ENCODE assay signal across 1 cellular context in the genomic region with DNA sequence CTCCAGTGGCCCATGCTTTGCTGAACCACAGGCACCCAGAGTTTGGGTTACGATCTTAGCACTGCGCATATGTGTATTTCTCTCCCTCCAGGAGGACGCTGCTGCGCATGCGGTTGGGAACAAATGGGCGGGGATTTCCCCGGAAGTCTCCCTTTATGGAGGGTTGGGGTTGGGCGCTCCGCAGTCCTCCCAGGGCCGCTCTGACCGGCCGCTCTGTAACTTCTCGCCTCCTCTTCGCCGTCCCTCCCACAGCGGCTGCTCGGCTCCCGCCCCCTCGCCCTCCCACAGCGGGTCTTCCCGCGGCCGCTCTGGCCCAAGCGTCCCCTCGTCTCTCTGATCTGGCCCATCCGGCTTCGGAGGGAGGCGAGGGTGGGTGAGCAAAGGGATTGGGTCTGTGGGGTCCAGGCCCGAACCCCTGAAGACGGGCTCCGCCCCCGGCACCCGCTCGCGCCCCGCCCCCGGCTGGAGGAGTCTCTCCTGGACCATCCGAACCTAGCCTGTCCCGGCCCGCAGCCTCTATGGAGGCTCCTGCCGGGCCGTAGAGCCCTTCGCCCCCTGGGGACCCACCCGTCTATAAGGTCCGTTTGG.
TF ChIP-seq lines count a peak whose summit lies in the region.

A gene with protein sequence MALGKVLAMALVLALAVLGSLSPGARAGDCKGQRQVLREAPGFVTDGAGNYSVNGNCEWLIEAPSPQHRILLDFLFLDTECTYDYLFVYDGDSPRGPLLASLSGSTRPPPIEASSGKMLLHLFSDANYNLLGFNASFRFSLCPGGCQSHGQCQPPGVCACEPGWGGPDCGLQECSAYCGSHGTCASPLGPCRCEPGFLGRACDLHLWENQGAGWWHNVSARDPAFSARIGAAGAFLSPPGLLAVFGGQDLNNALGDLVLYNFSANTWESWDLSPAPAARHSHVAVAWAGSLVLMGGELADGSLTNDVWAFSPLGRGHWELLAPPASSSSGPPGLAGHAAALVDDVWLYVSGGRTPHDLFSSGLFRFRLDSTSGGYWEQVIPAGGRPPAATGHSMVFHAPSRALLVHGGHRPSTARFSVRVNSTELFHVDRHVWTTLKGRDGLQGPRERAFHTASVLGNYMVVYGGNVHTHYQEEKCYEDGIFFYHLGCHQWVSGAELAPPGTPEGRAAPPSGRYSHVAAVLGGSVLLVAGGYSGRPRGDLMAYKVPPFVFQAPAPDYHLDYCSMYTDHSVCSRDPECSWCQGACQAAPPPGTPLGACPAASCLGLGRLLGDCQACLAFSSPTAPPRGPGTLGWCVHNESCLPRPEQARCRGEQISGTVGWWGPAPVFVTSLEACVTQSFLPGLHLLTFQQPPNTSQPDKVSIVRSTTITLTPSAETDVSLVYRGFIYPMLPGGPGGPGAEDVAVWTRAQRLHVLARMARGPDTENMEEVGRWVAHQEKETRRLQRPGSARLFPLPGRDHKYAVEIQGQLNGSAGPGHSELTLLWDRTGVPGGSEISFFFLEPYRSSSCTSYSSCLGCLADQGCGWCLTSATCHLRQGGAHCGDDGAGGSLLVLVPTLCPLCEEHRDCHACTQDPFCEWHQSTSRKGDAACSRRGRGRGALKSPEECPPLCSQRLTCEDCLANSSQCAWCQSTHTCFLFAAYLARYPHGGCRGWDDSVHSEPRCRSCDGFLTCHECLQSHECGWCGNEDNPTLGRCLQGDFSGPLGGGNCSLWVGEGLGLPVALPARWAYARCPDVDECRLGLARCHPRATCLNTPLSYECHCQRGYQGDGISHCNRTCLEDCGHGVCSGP (N-terminal part only) (plus strand): TSS at position 328 of the 588 bp plus-strand sequence. CDS start 609 bp downstream, outside the sequence.

TF ChIP-seq in HepG2, 621 proteins besides CTCF, POLR2A, EP300 and RAD21 (continued from another document and continues in another):
- TF ChIP-seq, protein P1, sequence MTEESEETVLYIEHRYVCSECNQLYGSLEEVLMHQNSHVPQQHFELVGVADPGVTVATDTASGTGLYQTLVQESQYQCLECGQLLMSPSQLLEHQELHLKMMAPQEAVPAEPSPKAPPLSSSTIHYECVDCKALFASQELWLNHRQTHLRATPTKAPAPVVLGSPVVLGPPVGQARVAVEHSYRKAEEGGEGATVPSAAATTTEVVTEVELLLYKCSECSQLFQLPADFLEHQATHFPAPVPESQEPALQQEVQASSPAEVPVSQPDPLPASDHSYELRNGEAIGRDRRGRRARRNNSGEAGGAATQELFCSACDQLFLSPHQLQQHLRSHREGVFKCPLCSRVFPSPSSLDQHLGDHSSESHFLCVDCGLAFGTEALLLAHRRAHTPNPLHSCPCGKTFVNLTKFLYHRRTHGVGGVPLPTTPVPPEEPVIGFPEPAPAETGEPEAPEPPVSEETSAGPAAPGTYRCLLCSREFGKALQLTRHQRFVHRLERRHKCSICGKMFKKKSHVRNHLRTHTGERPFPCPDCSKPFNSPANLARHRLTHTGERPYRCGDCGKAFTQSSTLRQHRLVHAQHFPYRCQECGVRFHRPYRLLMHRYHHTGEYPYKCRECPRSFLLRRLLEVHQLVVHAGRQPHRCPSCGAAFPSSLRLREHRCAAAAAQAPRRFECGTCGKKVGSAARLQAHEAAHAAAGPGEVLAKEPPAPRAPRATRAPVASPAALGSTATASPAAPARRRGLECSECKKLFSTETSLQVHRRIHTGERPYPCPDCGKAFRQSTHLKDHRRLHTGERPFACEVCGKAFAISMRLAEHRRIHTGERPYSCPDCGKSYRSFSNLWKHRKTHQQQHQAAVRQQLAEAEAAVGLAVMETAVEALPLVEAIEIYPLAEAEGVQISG (CRISPR knock-in tag; IDR thresholded peaks at IDR 0.05): peak; percentile 99
- peak; percentile 32; the same call in 1 of the 2 replicates for TF ChIP-seq DMAP1 (CRISPR knock-in tag; IDR thresholded peaks at IDR 0.05)
- TF ChIP-seq, protein P2, sequence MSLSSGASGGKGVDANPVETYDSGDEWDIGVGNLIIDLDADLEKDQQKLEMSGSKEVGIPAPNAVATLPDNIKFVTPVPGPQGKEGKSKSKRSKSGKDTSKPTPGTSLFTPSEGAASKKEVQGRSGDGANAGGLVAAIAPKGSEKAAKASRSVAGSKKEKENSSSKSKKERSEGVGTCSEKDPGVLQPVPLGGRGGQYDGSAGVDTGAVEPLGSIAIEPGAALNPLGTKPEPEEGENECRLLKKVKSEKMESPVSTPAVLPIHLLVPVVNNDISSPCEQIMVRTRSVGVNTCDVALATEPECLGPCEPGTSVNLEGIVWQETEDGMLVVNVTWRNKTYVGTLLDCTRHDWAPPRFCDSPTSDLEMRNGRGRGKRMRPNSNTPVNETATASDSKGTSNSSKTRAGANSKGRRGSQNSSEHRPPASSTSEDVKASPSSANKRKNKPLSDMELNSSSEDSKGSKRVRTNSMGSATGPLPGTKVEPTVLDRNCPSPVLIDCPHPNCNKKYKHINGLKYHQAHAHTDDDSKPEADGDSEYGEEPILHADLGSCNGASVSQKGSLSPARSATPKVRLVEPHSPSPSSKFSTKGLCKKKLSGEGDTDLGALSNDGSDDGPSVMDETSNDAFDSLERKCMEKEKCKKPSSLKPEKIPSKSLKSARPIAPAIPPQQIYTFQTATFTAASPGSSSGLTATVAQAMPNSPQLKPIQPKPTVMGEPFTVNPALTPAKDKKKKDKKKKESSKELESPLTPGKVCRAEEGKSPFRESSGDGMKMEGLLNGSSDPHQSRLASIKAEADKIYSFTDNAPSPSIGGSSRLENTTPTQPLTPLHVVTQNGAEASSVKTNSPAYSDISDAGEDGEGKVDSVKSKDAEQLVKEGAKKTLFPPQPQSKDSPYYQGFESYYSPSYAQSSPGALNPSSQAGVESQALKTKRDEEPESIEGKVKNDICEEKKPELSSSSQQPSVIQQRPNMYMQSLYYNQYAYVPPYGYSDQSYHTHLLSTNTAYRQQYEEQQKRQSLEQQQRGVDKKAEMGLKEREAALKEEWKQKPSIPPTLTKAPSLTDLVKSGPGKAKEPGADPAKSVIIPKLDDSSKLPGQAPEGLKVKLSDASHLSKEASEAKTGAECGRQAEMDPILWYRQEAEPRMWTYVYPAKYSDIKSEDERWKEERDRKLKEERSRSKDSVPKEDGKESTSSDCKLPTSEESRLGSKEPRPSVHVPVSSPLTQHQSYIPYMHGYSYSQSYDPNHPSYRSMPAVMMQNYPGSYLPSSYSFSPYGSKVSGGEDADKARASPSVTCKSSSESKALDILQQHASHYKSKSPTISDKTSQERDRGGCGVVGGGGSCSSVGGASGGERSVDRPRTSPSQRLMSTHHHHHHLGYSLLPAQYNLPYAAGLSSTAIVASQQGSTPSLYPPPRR (CRISPR knock-in tag; IDR thresholded peaks at IDR 0.05; ENCODE audit: borderline replicate concordance): peak; percentile 27; the same call in 1 of the 2 replicates
- TF ChIP-seq HCFC1 (IDR thresholded peaks at IDR 0.05; ENCODE audit: low read depth, low read length): peak; percentile 60
- TF ChIP-seq STAG1 (CRISPR knock-in tag; IDR thresholded peaks at IDR 0.05): no peak; the same call in 1 of the 2 replicates
- TF ChIP-seq ZNF143 (CRISPR knock-in tag; IDR thresholded peaks at IDR 0.05): peak; percentile 13; the same call in 1 of the 2 replicates
- TF ChIP-seq, protein P3, sequence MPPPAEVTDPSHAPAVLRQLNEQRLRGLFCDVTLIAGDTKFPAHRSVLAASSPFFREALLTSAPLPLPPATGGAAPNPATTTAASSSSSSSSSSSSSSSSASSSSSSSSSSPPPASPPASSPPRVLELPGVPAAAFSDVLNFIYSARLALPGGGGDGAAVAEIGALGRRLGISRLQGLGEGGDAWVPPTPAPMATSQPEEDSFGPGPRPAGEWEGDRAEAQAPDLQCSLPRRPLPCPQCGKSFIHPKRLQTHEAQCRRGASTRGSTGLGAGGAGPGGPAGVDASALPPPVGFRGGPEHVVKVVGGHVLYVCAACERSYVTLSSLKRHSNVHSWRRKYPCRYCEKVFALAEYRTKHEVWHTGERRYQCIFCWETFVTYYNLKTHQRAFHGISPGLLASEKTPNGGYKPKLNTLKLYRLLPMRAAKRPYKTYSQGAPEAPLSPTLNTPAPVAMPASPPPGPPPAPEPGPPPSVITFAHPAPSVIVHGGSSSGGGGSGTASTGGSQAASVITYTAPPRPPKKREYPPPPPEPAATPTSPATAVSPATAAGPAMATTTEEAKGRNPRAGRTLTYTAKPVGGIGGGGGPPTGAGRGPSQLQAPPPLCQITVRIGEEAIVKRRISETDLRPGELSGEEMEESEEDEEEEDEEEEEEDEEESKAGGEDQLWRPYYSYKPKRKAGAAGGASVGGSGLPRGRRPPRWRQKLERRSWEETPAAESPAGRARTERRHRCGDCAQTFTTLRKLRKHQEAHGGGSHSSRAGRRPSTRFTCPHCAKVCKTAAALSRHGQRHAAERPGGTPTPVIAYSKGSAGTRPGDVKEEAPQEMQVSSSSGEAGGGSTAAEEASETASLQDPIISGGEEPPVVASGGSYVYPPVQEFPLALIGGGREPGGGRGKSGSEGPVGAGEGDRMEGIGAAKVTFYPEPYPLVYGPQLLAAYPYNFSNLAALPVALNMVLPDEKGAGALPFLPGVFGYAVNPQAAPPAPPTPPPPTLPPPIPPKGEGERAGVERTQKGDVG (CRISPR knock-in tag; IDR thresholded peaks at IDR 0.05; ENCODE audit: borderline replicate concordance): 0 out of 2 replicates have a peak, but pooled peaks have one; percentile 38
- no peak for TF ChIP-seq ZNF160 (CRISPR knock-in tag; IDR thresholded peaks at IDR 0.05)
- TF ChIP-seq MTF2 (CRISPR knock-in tag; IDR thresholded peaks at IDR 0.05; ENCODE audit: borderline replicate concordance): no peak
- TF ChIP-seq, protein P4, sequence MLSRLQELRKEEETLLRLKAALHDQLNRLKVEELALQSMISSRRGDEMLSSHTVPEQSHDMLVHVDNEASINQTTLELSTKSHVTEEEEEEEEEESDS (CRISPR knock-in tag; IDR thresholded peaks at IDR 0.05; ENCODE audit: borderline replicate concordance): no peak
- TF ChIP-seq KDM2A (CRISPR knock-in tag; IDR thresholded peaks at IDR 0.05; ENCODE audit: borderline replicate concordance, low read depth): peak; percentile 81; the same call in 1 of the 2 replicates
- TF ChIP-seq NFE2L1 (CRISPR knock-in tag; IDR thresholded peaks at IDR 0.05; ENCODE audit: borderline replicate concordance): no peak
- TF ChIP-seq, protein P5, sequence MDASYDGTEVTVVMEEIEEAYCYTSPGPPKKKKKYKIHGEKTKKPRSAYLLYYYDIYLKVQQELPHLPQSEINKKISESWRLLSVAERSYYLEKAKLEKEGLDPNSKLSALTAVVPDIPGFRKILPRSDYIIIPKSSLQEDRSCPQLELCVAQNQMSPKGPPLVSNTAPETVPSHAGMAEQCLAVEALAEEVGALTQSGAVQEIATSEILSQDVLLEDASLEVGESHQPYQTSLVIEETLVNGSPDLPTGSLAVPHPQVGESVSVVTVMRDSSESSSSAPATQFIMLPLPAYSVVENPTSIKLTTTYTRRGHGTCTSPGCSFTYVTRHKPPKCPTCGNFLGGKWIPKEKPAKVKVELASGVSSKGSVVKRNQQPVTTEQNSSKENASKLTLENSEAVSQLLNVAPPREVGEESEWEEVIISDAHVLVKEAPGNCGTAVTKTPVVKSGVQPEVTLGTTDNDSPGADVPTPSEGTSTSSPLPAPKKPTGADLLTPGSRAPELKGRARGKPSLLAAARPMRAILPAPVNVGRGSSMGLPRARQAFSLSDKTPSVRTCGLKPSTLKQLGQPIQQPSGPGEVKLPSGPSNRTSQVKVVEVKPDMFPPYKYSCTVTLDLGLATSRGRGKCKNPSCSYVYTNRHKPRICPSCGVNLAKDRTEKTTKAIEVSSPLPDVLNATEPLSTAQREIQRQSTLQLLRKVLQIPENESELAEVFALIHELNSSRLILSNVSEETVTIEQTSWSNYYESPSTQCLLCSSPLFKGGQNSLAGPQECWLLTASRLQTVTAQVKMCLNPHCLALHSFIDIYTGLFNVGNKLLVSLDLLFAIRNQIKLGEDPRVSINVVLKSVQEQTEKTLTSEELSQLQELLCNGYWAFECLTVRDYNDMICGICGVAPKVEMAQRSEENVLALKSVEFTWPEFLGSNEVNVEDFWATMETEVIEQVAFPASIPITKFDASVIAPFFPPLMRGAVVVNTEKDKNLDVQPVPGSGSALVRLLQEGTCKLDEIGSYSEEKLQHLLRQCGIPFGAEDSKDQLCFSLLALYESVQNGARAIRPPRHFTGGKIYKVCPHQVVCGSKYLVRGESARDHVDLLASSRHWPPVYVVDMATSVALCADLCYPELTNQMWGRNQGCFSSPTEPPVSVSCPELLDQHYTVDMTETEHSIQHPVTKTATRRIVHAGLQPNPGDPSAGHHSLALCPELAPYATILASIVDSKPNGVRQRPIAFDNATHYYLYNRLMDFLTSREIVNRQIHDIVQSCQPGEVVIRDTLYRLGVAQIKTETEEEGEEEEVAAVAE (CRISPR knock-in tag; IDR thresholded peaks at IDR 0.05; ENCODE audit: borderline replicate concordance): peak; percentile 38; the same call in 1 of the 2 replicates
- TF ChIP-seq, protein P6, sequence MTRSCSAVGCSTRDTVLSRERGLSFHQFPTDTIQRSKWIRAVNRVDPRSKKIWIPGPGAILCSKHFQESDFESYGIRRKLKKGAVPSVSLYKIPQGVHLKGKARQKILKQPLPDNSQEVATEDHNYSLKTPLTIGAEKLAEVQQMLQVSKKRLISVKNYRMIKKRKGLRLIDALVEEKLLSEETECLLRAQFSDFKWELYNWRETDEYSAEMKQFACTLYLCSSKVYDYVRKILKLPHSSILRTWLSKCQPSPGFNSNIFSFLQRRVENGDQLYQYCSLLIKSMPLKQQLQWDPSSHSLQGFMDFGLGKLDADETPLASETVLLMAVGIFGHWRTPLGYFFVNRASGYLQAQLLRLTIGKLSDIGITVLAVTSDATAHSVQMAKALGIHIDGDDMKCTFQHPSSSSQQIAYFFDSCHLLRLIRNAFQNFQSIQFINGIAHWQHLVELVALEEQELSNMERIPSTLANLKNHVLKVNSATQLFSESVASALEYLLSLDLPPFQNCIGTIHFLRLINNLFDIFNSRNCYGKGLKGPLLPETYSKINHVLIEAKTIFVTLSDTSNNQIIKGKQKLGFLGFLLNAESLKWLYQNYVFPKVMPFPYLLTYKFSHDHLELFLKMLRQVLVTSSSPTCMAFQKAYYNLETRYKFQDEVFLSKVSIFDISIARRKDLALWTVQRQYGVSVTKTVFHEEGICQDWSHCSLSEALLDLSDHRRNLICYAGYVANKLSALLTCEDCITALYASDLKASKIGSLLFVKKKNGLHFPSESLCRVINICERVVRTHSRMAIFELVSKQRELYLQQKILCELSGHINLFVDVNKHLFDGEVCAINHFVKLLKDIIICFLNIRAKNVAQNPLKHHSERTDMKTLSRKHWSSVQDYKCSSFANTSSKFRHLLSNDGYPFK (CRISPR knock-in tag; IDR thresholded peaks at IDR 0.05; ENCODE audit: borderline replicate concordance): peak; percentile 81; the same call in 1 of the 2 replicates
- TF ChIP-seq HNF4A (CRISPR knock-in tag; IDR thresholded peaks at IDR 0.05): no peak
- TF ChIP-seq ESRRA (CRISPR knock-in tag; IDR thresholded peaks at IDR 0.05; ENCODE audit: low read depth): 0 out of 2 replicates have a peak, but pooled peaks have one; percentile 40
- 0 out of 2 replicates have a peak, but pooled peaks have one; percentile 37 for TF ChIP-seq ZNF761 (CRISPR knock-in tag; conservative IDR thresholded peaks at IDR 0.05)
- peak; percentile 88 for TF ChIP-seq GATAD1 (CRISPR knock-in tag; IDR thresholded peaks at IDR 0.05)
- peak; percentile 57; the same call in 1 of the 2 replicates for TF ChIP-seq ZNF746 (CRISPR knock-in tag; IDR thresholded peaks at IDR 0.05)
- TF ChIP-seq ZSCAN29 (CRISPR knock-in tag; conservative IDR thresholded peaks at IDR 0.05): peak; percentile 92; the same call in 1 of the 2 replicates
- TF ChIP-seq, protein P7, sequence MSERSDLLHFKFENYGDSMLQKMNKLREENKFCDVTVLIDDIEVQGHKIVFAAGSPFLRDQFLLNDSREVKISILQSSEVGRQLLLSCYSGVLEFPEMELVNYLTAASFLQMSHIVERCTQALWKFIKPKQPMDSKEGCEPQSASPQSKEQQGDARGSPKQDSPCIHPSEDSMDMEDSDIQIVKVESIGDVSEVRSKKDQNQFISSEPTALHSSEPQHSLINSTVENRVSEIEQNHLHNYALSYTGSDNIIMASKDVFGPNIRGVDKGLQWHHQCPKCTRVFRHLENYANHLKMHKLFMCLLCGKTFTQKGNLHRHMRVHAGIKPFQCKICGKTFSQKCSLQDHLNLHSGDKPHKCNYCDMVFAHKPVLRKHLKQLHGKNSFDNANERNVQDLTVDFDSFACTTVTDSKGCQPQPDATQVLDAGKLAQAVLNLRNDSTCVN (CRISPR knock-in tag; IDR thresholded peaks at IDR 0.05; ENCODE audit: borderline replicate concordance): no peak; the same call in 1 of the 2 replicates
- no peak for TF ChIP-seq ZNF282 (IDR thresholded peaks at IDR 0.05; ENCODE audit: partially characterized antibody)
